24 cellular contexts compared by ENCODE assay signal in the genomic region with DNA sequence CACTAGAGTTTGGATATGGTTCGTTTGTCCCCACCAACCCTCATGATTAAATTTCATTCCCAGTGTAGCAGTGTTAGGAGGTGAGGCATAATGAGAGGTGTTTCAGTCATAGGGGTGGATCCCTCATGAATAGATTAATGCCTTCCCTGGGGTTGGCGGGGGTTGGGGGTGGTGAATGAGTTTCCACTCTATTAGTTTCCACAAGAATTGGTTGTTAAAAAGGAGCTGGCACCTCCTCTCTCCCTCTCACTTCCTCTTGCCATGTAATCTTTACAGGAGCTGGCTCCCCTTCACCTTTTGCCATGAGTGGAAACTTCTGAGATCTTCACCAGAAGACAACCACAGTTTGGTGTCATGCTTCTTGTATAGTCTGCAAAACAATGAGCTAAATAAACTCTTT.
DNase-seq lines count a peak whose midpoint lies in the region; ATAC-seq, FAIRE-seq and TF ChIP-seq lines count a peak whose summit lies in the region.
"Had no signal": no experiment of that assay in that cellular context is flagged by ENCODE, and none has a peak within 500 bp of the region (broad histone marks: within the 10 kb centered on the region; RNA-seq: fewer than 3 reads in every experiment).

No MANE protein-coding gene starts in this region.

- H4K20me1 ChIP-seq in K562 (replicated peaks; ENCODE audit: control insufficient read depth, insufficient read depth, low read length): no peaks in the 10 kb centered on the region
- H4K20me1 ChIP-seq: BLaER1 treated with 17β-estradiol and CSF1 and Interleukin-3, amounts not matched to agents 10 nM and 100 nM had no signal

- 0% methylated on average over 2 of the region's 2 CpGs for WGBS in K562 (ENCODE audit: insufficient coverage, low coverage, missing lambda C conversion rate)

- H3K27ac Mint-ChIP-seq in stimulated activated memory B cell treated with anti-CD40 and anti-IgM and Interleukin-4, amounts not matched to agents 10 μg/mL and 1 μg/mL and 100 μg/mL, for 72 hours: no peak overlapping the region
- no peak overlapping the region for H3K27ac Mint-ChIP-seq in mesothelial cell of epicardium
- H3K27ac Mint-ChIP-seq in activated CD8-positive, alpha-beta T cell treated with anti-CD3 and anti-CD28 coated beads for 36 hours: no peak overlapping the region
- H3K27ac Mint-ChIP-seq: CD14-positive monocyte; CD4-positive, alpha-beta T cell; CD8-positive, alpha-beta memory T cell had no signal

- intact Hi-C loops in K562 (cut with micrococcal nuclease): no loop called here
- intact Hi-C loops in activated CD8-positive, alpha-beta T cell treated with anti-CD3 and anti-CD28 coated beads for 36 hours (cut with micrococcal nuclease): no loop called here

- H3K9ac ChIP-seq in K562 (ENCODE audit: insufficient read depth in 1 of 2, low read depth in 2 of 2, low read length in 2 of 2): no peak overlapping the region
- H3K9ac ChIP-seq: BLaER1 treated with 17β-estradiol and CSF1 and Interleukin-3, amounts not matched to agents 10 nM and 100 nM had no signal

- H3K27me3 ChIP-seq in K562 (ENCODE audit: control insufficient read depth in 2 of 2, insufficient read depth in 2 of 2, low read length in 2 of 2): peaks cover 0 to 4% of the 10 kb centered on the region in 2 experiments; a peak in 2 of 5 replicates
- H3K27me3 ChIP-seq: BE2C; BLaER1 treated with 17β-estradiol and CSF1 and Interleukin-3, amounts not matched to agents 10 nM and 100 nM had no signal

- no peak overlapping the region for H3K4me3 Mint-ChIP-seq in stimulated activated memory B cell treated with anti-CD40 and anti-IgM and Interleukin-4, amounts not matched to agents 10 μg/mL and 1 μg/mL and 100 μg/mL, for 72 hours
- H3K4me3 Mint-ChIP-seq in mesothelial cell of epicardium: no peak overlapping the region
- no peak overlapping the region for H3K4me3 Mint-ChIP-seq in activated CD8-positive, alpha-beta T cell treated with anti-CD3 and anti-CD28 coated beads for 36 hours
- H3K4me3 Mint-ChIP-seq: CD14-positive monocyte; CD4-positive, alpha-beta T cell; CD8-positive, alpha-beta memory T cell had no signal

- no peak overlapping the region for H3K27ac ChIP-seq in K562 (ENCODE audit: extremely low read depth, low read depth, low read length)
- H3K27ac ChIP-seq: A549; BLaER1 treated with 17β-estradiol and CSF1 and Interleukin-3, amounts not matched to agents 10 nM and 100 nM had no signal

- H3K4me1 Mint-ChIP-seq in stimulated activated memory B cell treated with anti-CD40 and anti-IgM and Interleukin-4, amounts not matched to agents 10 μg/mL and 1 μg/mL and 100 μg/mL, for 72 hours: no peaks in the 10 kb centered on the region
- H3K4me1 Mint-ChIP-seq in mesothelial cell of epicardium: peaks cover 17% of the 10 kb centered on the region
- no peaks in the 10 kb centered on the region for H3K4me1 Mint-ChIP-seq in activated CD8-positive, alpha-beta T cell treated with anti-CD3 and anti-CD28 coated beads for 36 hours (ENCODE audit: low read depth)
- H3K4me1 Mint-ChIP-seq: CD8-positive, alpha-beta memory T cell had no signal

- TF ChIP-seq CTCF in K562 (IDR thresholded peaks at IDR 0.05 in 2 of 3, conservative IDR thresholded peaks at IDR 0.05 in 1 of 3; ENCODE audit: insufficient read depth in 2 of 3, low read depth in 1 of 3, low read length in 3 of 3) (no peak), mesothelial cell of epicardium (IDR thresholded peaks at IDR 0.05; ENCODE audit: unreplicated experiment) (no peak)
- TF ChIP-seq CTCF in activated CD8-positive, alpha-beta T cell treated with anti-CD3 and anti-CD28 coated beads for 36 hours (IDR thresholded peaks at IDR 0.05): no peak

- POLR2A ChIA-PET in K562 (lab: Yijun Ruan, JAX): interaction anchor here (0.8 kb wide), 1 partner anchor 28 kb away, joined by 3 read pairs; no protein-coding TSS in a partner anchor
- POLR2A ChIA-PET in activated CD8-positive, alpha-beta T cell treated with anti-CD3 and anti-CD28 coated beads for 36 hours (lab: Charles Lee): no interaction called here

- TF ChIP-seq POLR2A in K562 (conservative IDR thresholded peaks at IDR 0.05): no peak

- no peaks in the 10 kb centered on the region for H3K9me3 Mint-ChIP-seq in stimulated activated memory B cell treated with anti-CD40 and anti-IgM and Interleukin-4, amounts not matched to agents 10 μg/mL and 1 μg/mL and 100 μg/mL, for 72 hours
- H3K9me3 Mint-ChIP-seq in mesothelial cell of epicardium: no peaks in the 10 kb centered on the region
- H3K9me3 Mint-ChIP-seq in activated CD8-positive, alpha-beta T cell treated with anti-CD3 and anti-CD28 coated beads for 36 hours: no peaks in the 10 kb centered on the region
- H3K9me3 Mint-ChIP-seq: CD14-positive monocyte; CD4-positive, alpha-beta T cell; CD8-positive, alpha-beta memory T cell had no signal

- H2AFZ ChIP-seq in K562 (ENCODE audit: low read depth, low read length): no peak overlapping the region

- no peak for ATAC-seq in K562
- ATAC-seq in stimulated activated memory B cell treated with anti-CD40 and anti-IgM and Interleukin-4, amounts not matched to agents 10 μg/mL and 1 μg/mL and 100 μg/mL, for 72 hours: peak; percentile 74
- ATAC-seq in activated CD8-positive, alpha-beta T cell treated with anti-CD3 and anti-CD28 coated beads for 36 hours: no peak
- ATAC-seq: A549 had no signal

- DNase-seq in NCI-H69 (lab: John Stamatoyannopoulos, UW): peak; percentile 27
- DNase-seq in K562 (ENCODE audit: extremely low read depth in 1 of 4, low spot score in 3 of 4): no peak
- DNase-seq in mesothelial cell of epicardium (ENCODE audit: low spot score in 2 of 2, unreplicated experiment in 2 of 2): no peak
- no peak for DNase-seq in activated CD8-positive, alpha-beta T cell treated with anti-CD3 and anti-CD28 coated beads for 36 hours
- no peak for DNase-seq in HK-2 (ENCODE audit: unreplicated experiment)
- DNase-seq: 8988T; ACHN; AML-193; BE2C; CD4-positive, alpha-beta T cell; CD8-positive, alpha-beta memory T cell; DMS 273 treated with DMSO at 0.1 percent for 48 hours; DMS79; EL; GDM1; GOT3 had no signal

- BruUV-seq in K562 (replicated peaks; lab: Mats Ljungman, UMichigan): no TSS peak

- H3K36me3 ChIP-seq in K562 (ENCODE audit: control insufficient read depth, insufficient read depth, low read length): no peaks in the 10 kb centered on the region
- H3K36me3 ChIP-seq: BE2C; BLaER1 treated with 17β-estradiol and CSF1 and Interleukin-3, amounts not matched to agents 10 nM and 100 nM; HAP-1 had no signal

- no peaks in the 10 kb centered on the region for H3K36me3 Mint-ChIP-seq in stimulated activated memory B cell treated with anti-CD40 and anti-IgM and Interleukin-4, amounts not matched to agents 10 μg/mL and 1 μg/mL and 100 μg/mL, for 72 hours
- H3K36me3 Mint-ChIP-seq in mesothelial cell of epicardium: no peaks in the 10 kb centered on the region
- no peaks in the 10 kb centered on the region for H3K36me3 Mint-ChIP-seq in activated CD8-positive, alpha-beta T cell treated with anti-CD3 and anti-CD28 coated beads for 36 hours (ENCODE audit: low read depth)
- H3K36me3 Mint-ChIP-seq: CD14-positive monocyte; CD8-positive, alpha-beta memory T cell had no signal

- in situ Hi-C loops in K562 (cut with MboI): no loop called here

- FAIRE-seq in K562 (lab: Jason Lieb, UNC): no peak
- FAIRE-seq: A549, GM12891, GM18507, H54 had no signal

- H3K4me1 ChIP-seq in K562 (replicated peaks in 1 of 2; ENCODE audit: control insufficient read depth in 2 of 2, insufficient read depth in 2 of 2, low read length in 2 of 2): no peaks in the 10 kb centered on the region
- H3K4me1 ChIP-seq: A549, BE2C, HAP-1 had no signal

- no peaks in the 10 kb centered on the region for H3K9me1 ChIP-seq in K562 (ENCODE audit: control insufficient read depth, insufficient read depth, low read length)

- no peak for TF ChIP-seq EP300 in K562 (IDR thresholded peaks at IDR 0.05; ENCODE audit: low read length)

- TF ChIP-seq RAD21 in K562 (CRISPR knock-in tag; conservative IDR thresholded peaks at IDR 0.05 in 1 of 2, IDR thresholded peaks at IDR 0.05 in 1 of 2): no peak

- H3K9me3 ChIP-seq in K562 (replicated peaks; ENCODE audit: control insufficient read depth, insufficient read depth, low read depth, low read length): no peaks in the 10 kb centered on the region
- H3K9me3 ChIP-seq: A549; BE2C; BLaER1 treated with 17β-estradiol and CSF1 and Interleukin-3, amounts not matched to agents 10 nM and 100 nM; HAP-1 had no signal

- H3K27me3 Mint-ChIP-seq in stimulated activated memory B cell treated with anti-CD40 and anti-IgM and Interleukin-4, amounts not matched to agents 10 μg/mL and 1 μg/mL and 100 μg/mL, for 72 hours: no peaks in the 10 kb centered on the region
- H3K27me3 Mint-ChIP-seq in mesothelial cell of epicardium (ENCODE audit: low read depth): no peaks in the 10 kb centered on the region
- peaks cover 12% of the 10 kb centered on the region for H3K27me3 Mint-ChIP-seq in activated CD8-positive, alpha-beta T cell treated with anti-CD3 and anti-CD28 coated beads for 36 hours

- H3K4me2 ChIP-seq in K562 (ENCODE audit: insufficient read depth, low read length): no peak overlapping the region
- H3K4me2 ChIP-seq: A549; BLaER1 treated with 17β-estradiol and CSF1 and Interleukin-3, amounts not matched to agents 10 nM and 100 nM had no signal

- no peak overlapping the region for H3K4me3 ChIP-seq in K562
- H3K4me3 ChIP-seq: A549; BLaER1 treated with 17β-estradiol and CSF1 and Interleukin-3, amounts not matched to agents 10 nM and 100 nM; HAP-1 had no signal

- H3K79me2 ChIP-seq in K562 (ENCODE audit: control insufficient read depth, insufficient read depth, low read length): no peaks in the 10 kb centered on the region

- CTCF ChIA-PET in K562 (lab: Yijun Ruan, JAX; ENCODE audit: low intra/inter-chr PET ratio): no interaction called here
- CTCF ChIA-PET in activated CD8-positive, alpha-beta T cell treated with anti-CD3 and anti-CD28 coated beads for 36 hours (lab: Charles Lee): no interaction called here

TF ChIP-seq in K562, 482 proteins besides CTCF, POLR2A, EP300 and RAD21 (continues in another document):
- TF ChIP-seq ZNF324 (CRISPR knock-in tag; IDR thresholded peaks at IDR 0.05) (no peak), ZNF133 (CRISPR knock-in tag; IDR thresholded peaks at IDR 0.05) (no peak)
- TF ChIP-seq, protein P1, sequence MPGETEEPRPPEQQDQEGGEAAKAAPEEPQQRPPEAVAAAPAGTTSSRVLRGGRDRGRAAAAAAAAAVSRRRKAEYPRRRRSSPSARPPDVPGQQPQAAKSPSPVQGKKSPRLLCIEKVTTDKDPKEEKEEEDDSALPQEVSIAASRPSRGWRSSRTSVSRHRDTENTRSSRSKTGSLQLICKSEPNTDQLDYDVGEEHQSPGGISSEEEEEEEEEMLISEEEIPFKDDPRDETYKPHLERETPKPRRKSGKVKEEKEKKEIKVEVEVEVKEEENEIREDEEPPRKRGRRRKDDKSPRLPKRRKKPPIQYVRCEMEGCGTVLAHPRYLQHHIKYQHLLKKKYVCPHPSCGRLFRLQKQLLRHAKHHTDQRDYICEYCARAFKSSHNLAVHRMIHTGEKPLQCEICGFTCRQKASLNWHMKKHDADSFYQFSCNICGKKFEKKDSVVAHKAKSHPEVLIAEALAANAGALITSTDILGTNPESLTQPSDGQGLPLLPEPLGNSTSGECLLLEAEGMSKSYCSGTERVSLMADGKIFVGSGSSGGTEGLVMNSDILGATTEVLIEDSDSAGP (CRISPR knock-in tag; IDR thresholded peaks at IDR 0.05): no peak
